Comparison of ENCODE assay signal across 11 cellular contexts in genomic region chr5:31382051-31382878, GRCh38.
A peak's percentile ranks its signal among the peaks of the same experiment; 100 is the strongest.
DNase-seq lines count a peak whose midpoint lies in the region; ATAC-seq and TF ChIP-seq lines count a peak whose summit lies in the region.
"Had no signal": no experiment of that assay in that cellular context is flagged by ENCODE, and none has a peak within 500 bp of the region (broad histone marks: within the 10 kb centered on the region; RNA-seq: fewer than 3 reads in every experiment).

No MANE protein-coding gene starts in this region.

- no peaks in the 10 kb centered on the region for H3K4me1 Mint-ChIP-seq in natural killer cell treated with Interleukin-12 subunit alpha and Interleukin-12 subunit beta and Interleukin-15 and Interleukin-18, amount 100 ng/mL, for 72 hours (ENCODE audit: low read depth in 2 of 2)

- H3K36me3 Mint-ChIP-seq in natural killer cell treated with Interleukin-12 subunit alpha and Interleukin-12 subunit beta and Interleukin-15 and Interleukin-18, amount 100 ng/mL, for 72 hours: no peaks in the 10 kb centered on the region

- peak; percentile 52 for ATAC-seq in GM21423 (IDR thresholded peaks at IDR 0.05; ENCODE audit: unreplicated experiment)
- peak; percentile 65 for ATAC-seq in HG03469 (IDR thresholded peaks at IDR 0.05; ENCODE audit: unreplicated experiment)
- ATAC-seq in GM21367 (IDR thresholded peaks at IDR 0.05; ENCODE audit: unreplicated experiment): no peak
- ATAC-seq in natural killer cell treated with Interleukin-12 subunit alpha and Interleukin-12 subunit beta and Interleukin-15 and Interleukin-18, amount 100 ng/mL, for 72 hours: no peak
- ATAC-seq: heart left ventricle, left ventricle myocardium superior had no signal

- no peaks in the 10 kb centered on the region for H3K9me3 Mint-ChIP-seq in natural killer cell treated with Interleukin-12 subunit alpha and Interleukin-12 subunit beta and Interleukin-15 and Interleukin-18, amount 100 ng/mL, for 72 hours

- H3K4me3 Mint-ChIP-seq in natural killer cell treated with Interleukin-12 subunit alpha and Interleukin-12 subunit beta and Interleukin-15 and Interleukin-18, amount 100 ng/mL, for 72 hours: no peak overlapping the region

- DNase-seq in GM12865 (ENCODE audit: low read depth) (peak; percentile 60), choroid plexus epithelial cell (ENCODE audit: low read depth) (peak; percentile 51), DMS153 treated with DMSO at 0.1 percent for 48 hours (lab: John Stamatoyannopoulos, UW; ENCODE audit: unreplicated experiment) (no peak), NCI-H524 (lab: John Stamatoyannopoulos, UW) (no peak)
- DNase-seq in natural killer cell treated with Interleukin-12 subunit alpha and Interleukin-12 subunit beta and Interleukin-15 and Interleukin-18, amount 100 ng/mL, for 72 hours (ENCODE audit: low spot score): no peak
- DNase-seq: heart left ventricle; left ventricle myocardium superior; stimulated activated CD4-positive, alpha-beta T cell treated with anti-CD3 and anti-CD28 coated beads, Interleukin-2, amount 100 ng/mL, for 24 hours had no signal

- H3K4me3 ChIP-seq in GM12865 (ENCODE audit: low read depth, low read length) (no peak overlapping the region), choroid plexus epithelial cell (ENCODE audit: low read depth, low read length) (no peak overlapping the region)
- H3K4me3 ChIP-seq: heart left ventricle had no signal

- no peak overlapping the region for H3K27ac Mint-ChIP-seq in natural killer cell treated with Interleukin-12 subunit alpha and Interleukin-12 subunit beta and Interleukin-15 and Interleukin-18, amount 100 ng/mL, for 72 hours

- peaks cover 8 to 16% of the 10 kb centered on the region in 2 donors for H3K27me3 Mint-ChIP-seq in natural killer cell treated with Interleukin-12 subunit alpha and Interleukin-12 subunit beta and Interleukin-15 and Interleukin-18, amount 100 ng/mL, for 72 hours

- no peak for TF ChIP-seq CTCF in GM12865 (IDR thresholded peaks at IDR 0.05; ENCODE audit: insufficient read depth, low read depth, low read length, missing control alignments)
- no peak for TF ChIP-seq CTCF in choroid plexus epithelial cell (conservative IDR thresholded peaks at IDR 0.05; ENCODE audit: low read depth, low read length)

Comparison
In these comparisons a context has a peak if more than half of its experiments do, and no peak if none do; other contexts are left out.
1. DNase-seq: peak in GM12865 (single experiment) and choroid plexus epithelial cell (single experiment); none in DMS153 treated with DMSO at 0.1 percent for 48 hours (single experiment), NCI-H524 (0 of 2) and natural killer cell treated with Interleukin-12 subunit alpha and Interleukin-12 subunit beta and Interleukin-15 and Interleukin-18, amount 100 ng/mL, for 72 hours (single experiment).
2. ATAC-seq: peak in GM21423 (single experiment) and HG03469 (single experiment); none in GM21367 (single experiment) and natural killer cell treated with Interleukin-12 subunit alpha and Interleukin-12 subunit beta and Interleukin-15 and Interleukin-18, amount 100 ng/mL, for 72 hours (0 of 2).